Comparison of ENCODE assay signal across 1 cellular context in the genomic region with DNA sequence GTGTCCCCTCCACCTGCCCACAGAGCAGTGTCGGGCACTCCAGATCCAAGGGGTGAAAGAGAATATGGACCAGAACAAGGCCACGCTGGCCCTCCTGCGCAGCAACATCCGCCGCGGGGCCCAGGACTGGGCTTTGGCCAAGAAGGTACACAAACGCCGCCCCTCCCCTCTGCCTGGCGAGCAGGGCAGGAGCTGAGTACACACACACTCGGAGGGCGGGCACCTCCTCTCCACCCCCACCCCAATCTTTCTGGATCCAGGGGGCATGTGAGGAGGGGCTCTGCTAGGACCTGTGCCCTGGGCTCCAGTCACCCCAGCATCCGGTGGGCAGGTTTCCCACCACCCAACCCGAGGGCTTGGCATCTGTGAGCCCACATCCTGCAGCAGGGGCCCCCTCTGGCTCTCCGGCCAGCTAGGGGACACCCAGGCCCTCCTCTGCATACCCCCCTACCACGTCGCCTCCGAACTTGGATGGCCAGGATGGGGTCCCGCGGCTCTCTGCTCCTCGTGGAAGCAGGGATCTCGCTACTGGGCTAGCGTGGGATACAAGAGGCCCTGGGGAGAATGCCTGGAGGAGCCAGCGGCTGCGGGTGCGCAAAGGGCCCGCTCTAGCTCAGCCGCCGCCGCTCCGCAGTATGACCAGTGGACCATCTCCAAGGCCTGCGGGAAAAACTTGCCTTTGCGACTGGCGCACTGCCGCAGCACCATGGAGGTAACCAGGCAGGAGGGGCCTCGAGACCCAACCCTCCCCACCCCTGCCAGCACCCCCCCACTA.
TF ChIP-seq lines count a peak whose summit lies in the region.

No MANE protein-coding gene starts in this region.

TF ChIP-seq in K562, 482 proteins besides CTCF, POLR2A, EP300 and RAD21:
- TF ChIP-seq SOX6 (IDR thresholded peaks at IDR 0.05) = no peak
- TF ChIP-seq, protein P1, sequence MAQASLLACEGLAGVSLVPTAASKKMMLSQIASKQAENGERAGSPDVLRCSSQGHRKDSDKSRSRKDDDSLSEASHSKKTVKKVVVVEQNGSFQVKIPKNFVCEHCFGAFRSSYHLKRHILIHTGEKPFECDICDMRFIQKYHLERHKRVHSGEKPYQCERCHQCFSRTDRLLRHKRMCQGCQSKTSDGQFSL (CRISPR knock-in tag; IDR thresholded peaks at IDR 0.05) = peak; percentile 60; the same call in 1 of the 2 replicates
- TF ChIP-seq, protein P1 (tag; IDR thresholded peaks at IDR 0.05) = no peak
- TF ChIP-seq ZNF444 (CRISPR knock-in tag; IDR thresholded peaks at IDR 0.05) = no peak
- no peak for TF ChIP-seq ZNF212 (CRISPR knock-in tag; IDR thresholded peaks at IDR 0.05)
- TF ChIP-seq XRCC5 (IDR thresholded peaks at IDR 0.05; ENCODE audit: low read depth, low read length) = 0 out of 2 replicates have a peak, but pooled peaks have one; percentile 4
- TF ChIP-seq HNRNPL (IDR thresholded peaks at IDR 0.05; ENCODE audit: low read depth, low read length) = peak; percentile 36; the same call in 1 of the 2 replicates
- peak; percentile 34 for TF ChIP-seq PCBP1 (IDR thresholded peaks at IDR 0.05; ENCODE audit: low read depth, low read length, poor library complexity, severe bottlenecking)
- TF ChIP-seq, protein P2, sequence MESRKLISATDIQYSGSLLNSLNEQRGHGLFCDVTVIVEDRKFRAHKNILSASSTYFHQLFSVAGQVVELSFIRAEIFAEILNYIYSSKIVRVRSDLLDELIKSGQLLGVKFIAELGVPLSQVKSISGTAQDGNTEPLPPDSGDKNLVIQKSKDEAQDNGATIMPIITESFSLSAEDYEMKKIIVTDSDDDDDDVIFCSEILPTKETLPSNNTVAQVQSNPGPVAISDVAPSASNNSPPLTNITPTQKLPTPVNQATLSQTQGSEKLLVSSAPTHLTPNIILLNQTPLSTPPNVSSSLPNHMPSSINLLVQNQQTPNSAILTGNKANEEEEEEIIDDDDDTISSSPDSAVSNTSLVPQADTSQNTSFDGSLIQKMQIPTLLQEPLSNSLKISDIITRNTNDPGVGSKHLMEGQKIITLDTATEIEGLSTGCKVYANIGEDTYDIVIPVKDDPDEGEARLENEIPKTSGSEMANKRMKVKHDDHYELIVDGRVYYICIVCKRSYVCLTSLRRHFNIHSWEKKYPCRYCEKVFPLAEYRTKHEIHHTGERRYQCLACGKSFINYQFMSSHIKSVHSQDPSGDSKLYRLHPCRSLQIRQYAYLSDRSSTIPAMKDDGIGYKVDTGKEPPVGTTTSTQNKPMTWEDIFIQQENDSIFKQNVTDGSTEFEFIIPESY (CRISPR knock-in tag; IDR thresholded peaks at IDR 0.05) = peak; percentile 73
- TF ChIP-seq POLR2G (IDR thresholded peaks at IDR 0.05; ENCODE audit: low read depth, low read length) = peak; percentile 52
- TF ChIP-seq, protein P3, sequence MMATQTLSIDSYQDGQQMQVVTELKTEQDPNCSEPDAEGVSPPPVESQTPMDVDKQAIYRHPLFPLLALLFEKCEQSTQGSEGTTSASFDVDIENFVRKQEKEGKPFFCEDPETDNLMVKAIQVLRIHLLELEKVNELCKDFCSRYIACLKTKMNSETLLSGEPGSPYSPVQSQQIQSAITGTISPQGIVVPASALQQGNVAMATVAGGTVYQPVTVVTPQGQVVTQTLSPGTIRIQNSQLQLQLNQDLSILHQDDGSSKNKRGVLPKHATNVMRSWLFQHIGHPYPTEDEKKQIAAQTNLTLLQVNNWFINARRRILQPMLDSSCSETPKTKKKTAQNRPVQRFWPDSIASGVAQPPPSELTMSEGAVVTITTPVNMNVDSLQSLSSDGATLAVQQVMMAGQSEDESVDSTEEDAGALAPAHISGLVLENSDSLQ (IDR thresholded peaks at IDR 0.05) = no peak
- no peak for TF ChIP-seq NCOA1 (IDR thresholded peaks at IDR 0.05; ENCODE audit: low read depth)
- TF ChIP-seq U2AF1 (optimal IDR thresholded peaks at IDR 0.05; ENCODE audit: low read depth, low read length) = no peak
- no peak for TF ChIP-seq RBM22 (IDR thresholded peaks at IDR 0.05; ENCODE audit: low read depth, low read length, poor library complexity, severe bottlenecking)
- no peak for TF ChIP-seq SP1 (CRISPR knock-in tag; IDR thresholded peaks at IDR 0.05)
- no peak for TF ChIP-seq NRF1 (conservative IDR thresholded peaks at IDR 0.05 in 1 of 2, IDR thresholded peaks at IDR 0.05 in 1 of 2)
